16 cellular contexts compared by ENCODE assay signal in genomic region chr9:5696884-5697283, GRCh38.
DNase-seq lines count a peak whose midpoint lies in the region; ATAC-seq and TF ChIP-seq lines count a peak whose summit lies in the region.
"Had no signal": no experiment of that assay in that cellular context is flagged by ENCODE, and none has a peak within 500 bp of the region (broad histone marks: within the 10 kb centered on the region; RNA-seq: fewer than 3 reads in every experiment).

No MANE protein-coding gene starts in this region.

- CTCF ChIA-PET in GM10248 (lab: Yijun Ruan, JAX) (interaction anchor here (1.1 kb wide), 1 partner anchor 136 kb away, joined by 5 read pairs; the partner anchor contains the start of gene ERMP1), IMR-90 (lab: Yijun Ruan, JAX) (no interaction called here)

- H3K79me1 ChIP-seq in IMR-90 (ENCODE audit: low read depth in 1 of 2, low read length in 2 of 2) = peaks cover 22 to 55% of the 10 kb centered on the region in 2 experiments

- H3K4me3 ChIP-seq in IMR-90 (ENCODE audit: insufficient read depth, low read depth, low read length) (no peak overlapping the region), esophagus squamous epithelium (no peak overlapping the region)
- H3K4me3 ChIP-seq: thoracic aorta had no signal

- TF ChIP-seq POLR2A in IMR-90 (IDR thresholded peaks at IDR 0.05; ENCODE audit: low read depth, low read length) (no peak), esophagus squamous epithelium (IDR thresholded peaks at IDR 0.05) (no peak)

- WGBS in IMR-90 (ENCODE audit: extremely low coverage in 2 of 2, insufficient read length in 1 of 2), 2 experiments = 100% methylated on average over 1 of the region's 2 CpGs; no CpG with 5 or more reads in 1 of the 2 experiments
- WGBS in esophagus squamous epithelium, 2 donors = 80 to 82% methylated on average over 2 of the region's 2 CpGs

- H3K4ac ChIP-seq in IMR-90 (ENCODE audit: low read depth, low read length) = no peak overlapping the region; the same call in 1 of the 2 replicates

- dilution Hi-C loops in IMR-90 (cut with HindIII; ENCODE audit: low sequenced_read_pairs, unreplicated experiment) = no loop called here

- H2AK5ac ChIP-seq in IMR-90 (ENCODE audit: low read depth, low read length) = no peak overlapping the region

- no peak overlapping the region for H3K27ac ChIP-seq in IMR-90 (ENCODE audit: insufficient read depth, low read length)
- no peak overlapping the region for H3K27ac ChIP-seq in esophagus squamous epithelium
- H3K27ac ChIP-seq: thoracic aorta had no signal

- no peaks in the 10 kb centered on the region for H3K27me3 ChIP-seq in IMR-90 (ENCODE audit: control insufficient read depth, insufficient read depth, low read length)
- H3K27me3 ChIP-seq in esophagus squamous epithelium = no peaks in the 10 kb centered on the region

- ATAC-seq in GM18868 (IDR thresholded peaks at IDR 0.05; ENCODE audit: unreplicated experiment) (peak; percentile 92), HG02759 (IDR thresholded peaks at IDR 0.05; ENCODE audit: unreplicated experiment) (peak; percentile 77), IMR-90 (ENCODE audit: low read depth) (no peak), HG03571 (IDR thresholded peaks at IDR 0.05; ENCODE audit: unreplicated experiment) (no peak)
- ATAC-seq: HCT116 had no signal

- 0 out of 2 replicates have a peak overlapping the region, but pooled peaks have one; percentile 11 for H3K23ac ChIP-seq in IMR-90 (ENCODE audit: low read depth, low read length)

- peaks cover 25% of the 10 kb centered on the region for H4K20me1 ChIP-seq in IMR-90 (ENCODE audit: insufficient read depth, low read length)

- H2BK20ac ChIP-seq in IMR-90 (ENCODE audit: low read depth, low read length) = no peak overlapping the region

- intact Hi-C loops in IMR-90 (cut with micrococcal nuclease) = loop anchor here (10.0 kb wide), 1 partner anchor 52 kb away; no protein-coding TSS in a partner anchor
- intact Hi-C loops in esophagus squamous epithelium (cut with DNase I) = no loop called here

- H3K18ac ChIP-seq in IMR-90 (ENCODE audit: low read depth, low read length) = peak overlapping the region; percentile 77; the same call in 1 of the 2 replicates

- peak overlapping the region; percentile 5 for H2BK5ac ChIP-seq in IMR-90 (ENCODE audit: low read depth, low read length, poor library complexity, severe bottlenecking)

- H3K14ac ChIP-seq in IMR-90 (replicated peaks; ENCODE audit: low read depth, low read length) = no peak overlapping the region

- peaks cover 9% of the 10 kb centered on the region for H3K9me1 ChIP-seq in IMR-90 (ENCODE audit: insufficient read depth, low read length)

- H2AK9ac ChIP-seq in IMR-90 (replicated peaks; ENCODE audit: low read depth, low read length, poor library complexity) = no peak overlapping the region

- in situ Hi-C loops in IMR-90 (cut with MboI; ENCODE audit: low sequenced_read_pairs) = no loop called here

- TF ChIP-seq CTCF in GM10248 (IDR thresholded peaks at IDR 0.05; ENCODE audit: control extremely low read depth, extremely low read depth, low read depth, missing control alignments) (no peak), IMR-90 (conservative IDR thresholded peaks at IDR 0.05; ENCODE audit: low read depth, low read length) (no peak), esophagus squamous epithelium (IDR thresholded peaks at IDR 0.05) (no peak)

- H3K56ac ChIP-seq in IMR-90 (ENCODE audit: extremely low read depth, insufficient read depth, low read length) = no peak overlapping the region

- no peak overlapping the region for H3K9ac ChIP-seq in IMR-90 (ENCODE audit: low read depth, low read length)

- peak overlapping the region in 1 of 2 experiments; percentile 31; a peak in 1 of 4 replicates for H4K8ac ChIP-seq in IMR-90 (ENCODE audit: low read depth in 2 of 2, low read length in 2 of 2)

- peak overlapping the region; percentile 42; the same call in 1 of the 2 replicates for H4K5ac ChIP-seq in IMR-90 (ENCODE audit: low read depth, low read length)

- no TSS peak for BruUV-seq in IMR-90 (replicated peaks; lab: Mats Ljungman, UMichigan)

- H2BK120ac ChIP-seq in IMR-90 (ENCODE audit: low read depth, low read length) = no peak overlapping the region

- H3K4me1 ChIP-seq in IMR-90 (ENCODE audit: control insufficient read depth, insufficient read depth, low read length) (peaks cover 18% of the 10 kb centered on the region), esophagus squamous epithelium (peaks cover 0 to 8% (median 0%) of the 10 kb centered on the region in 3 donors)

- no peak overlapping the region for H4K91ac ChIP-seq in IMR-90 (ENCODE audit: insufficient read depth, low read depth, low read length)

- TF ChIP-seq RAD21 in IMR-90 (IDR thresholded peaks at IDR 0.05; ENCODE audit: low read length) = no peak

- POLR2A ChIA-PET in GM10248 (lab: Yijun Ruan, JAX) = no interaction called here
- POLR2A ChIA-PET in IMR-90 (lab: Charles Lee; ENCODE audit: unreplicated experiment) = no interaction called here

- H3K4me2 ChIP-seq in IMR-90 (ENCODE audit: low read depth, low read length) = no peak overlapping the region

- DNase-seq in GM10248 (ENCODE audit: extremely low spot score) = peak; percentile 25
- no peak for DNase-seq in IMR-90
- DNase-seq in germinal center (ENCODE audit: low spot score) = no peak
- no peak for DNase-seq in NCI-H345 treated with DMSO at 0.1 percent for 48 hours (lab: John Stamatoyannopoulos, UW; ENCODE audit: unreplicated experiment)
- no peak for DNase-seq in esophagus squamous epithelium (lab: John Stamatoyannopoulos, UW)
- DNase-seq: activated gamma-delta T cell treated with Interleukin-2 at 50 U/mL for 16 hours, GDM1, NCI-H1694, NCI-H226, occipital lobe, T-helper 2 cell had no signal

- H2BK15ac ChIP-seq in IMR-90 (ENCODE audit: low read depth, low read length) = 0 out of 3 replicates have a peak overlapping the region, but pooled peaks have one; percentile 14

- no peak overlapping the region for H2AFZ ChIP-seq in IMR-90 (replicated peaks; ENCODE audit: low read length, poor library complexity)

- no peaks in the 10 kb centered on the region for H3K36me3 ChIP-seq in IMR-90 (ENCODE audit: control insufficient read depth, insufficient read depth, low read length)
- peaks cover 0 to 13% (median 0%) of the 10 kb centered on the region in 3 donors for H3K36me3 ChIP-seq in esophagus squamous epithelium
- H3K36me3 ChIP-seq: thoracic aorta had no signal

- no peaks in the 10 kb centered on the region for H3K9me3 ChIP-seq in IMR-90 (ENCODE audit: control insufficient read depth, insufficient read depth, low read length)
- no peaks in the 10 kb centered on the region for H3K9me3 ChIP-seq in esophagus squamous epithelium
- H3K9me3 ChIP-seq: thoracic aorta had no signal

TF ChIP-seq in IMR-90, 13 proteins besides CTCF, POLR2A, EP300 and RAD21:
- TF ChIP-seq SMC3 (IDR thresholded peaks at IDR 0.05; ENCODE audit: low read depth, low read length) = no peak
- TF ChIP-seq, protein P1, sequence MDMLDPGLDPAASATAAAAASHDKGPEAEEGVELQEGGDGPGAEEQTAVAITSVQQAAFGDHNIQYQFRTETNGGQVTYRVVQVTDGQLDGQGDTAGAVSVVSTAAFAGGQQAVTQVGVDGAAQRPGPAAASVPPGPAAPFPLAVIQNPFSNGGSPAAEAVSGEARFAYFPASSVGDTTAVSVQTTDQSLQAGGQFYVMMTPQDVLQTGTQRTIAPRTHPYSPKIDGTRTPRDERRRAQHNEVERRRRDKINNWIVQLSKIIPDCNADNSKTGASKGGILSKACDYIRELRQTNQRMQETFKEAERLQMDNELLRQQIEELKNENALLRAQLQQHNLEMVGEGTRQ (IDR thresholded peaks at IDR 0.05; ENCODE audit: low read depth, low read length) = no peak
- no peak for TF ChIP-seq BHLHE40 (IDR thresholded peaks at IDR 0.05; ENCODE audit: low read depth, low read length)
- TF ChIP-seq CEBPB (IDR thresholded peaks at IDR 0.05; ENCODE audit: low read depth, low read length) = no peak
- no peak for TF ChIP-seq FOS (IDR thresholded peaks at IDR 0.05; ENCODE audit: low read depth, low read length)
- TF ChIP-seq CHD1 (IDR thresholded peaks at IDR 0.05; ENCODE audit: low read depth, low read length) = no peak
- TF ChIP-seq RFX5 (IDR thresholded peaks at IDR 0.05; ENCODE audit: low read depth, low read length) = no peak
- TF ChIP-seq, protein P2, sequence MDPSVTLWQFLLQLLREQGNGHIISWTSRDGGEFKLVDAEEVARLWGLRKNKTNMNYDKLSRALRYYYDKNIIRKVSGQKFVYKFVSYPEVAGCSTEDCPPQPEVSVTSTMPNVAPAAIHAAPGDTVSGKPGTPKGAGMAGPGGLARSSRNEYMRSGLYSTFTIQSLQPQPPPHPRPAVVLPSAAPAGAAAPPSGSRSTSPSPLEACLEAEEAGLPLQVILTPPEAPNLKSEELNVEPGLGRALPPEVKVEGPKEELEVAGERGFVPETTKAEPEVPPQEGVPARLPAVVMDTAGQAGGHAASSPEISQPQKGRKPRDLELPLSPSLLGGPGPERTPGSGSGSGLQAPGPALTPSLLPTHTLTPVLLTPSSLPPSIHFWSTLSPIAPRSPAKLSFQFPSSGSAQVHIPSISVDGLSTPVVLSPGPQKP (IDR thresholded peaks at IDR 0.05; ENCODE audit: borderline replicate concordance, low read depth, low read length) = no peak
- TF ChIP-seq MAFK (IDR thresholded peaks at IDR 0.05; ENCODE audit: low read depth, low read length) = no peak
- TF ChIP-seq MXI1 (IDR thresholded peaks at IDR 0.05; ENCODE audit: borderline replicate concordance, low read depth, low read length) = no peak
- TF ChIP-seq NFE2L2 (IDR thresholded peaks at IDR 0.05; ENCODE audit: low read depth, low read length) = no peak
- no peak for TF ChIP-seq MAZ (IDR thresholded peaks at IDR 0.05; ENCODE audit: borderline replicate concordance, low read depth, low read length)
- no peak for TF ChIP-seq RCOR1 (IDR thresholded peaks at IDR 0.05; ENCODE audit: insufficient replicate concordance, low read length)

Comparison
In these comparisons a context has a peak if more than half of its experiments do, and no peak if none do; other contexts are left out.
1. ATAC-seq: peak in GM18868 (single experiment) and HG02759 (single experiment); none in IMR-90 (single experiment) and HG03571 (single experiment).